Comparison of ENCODE assay signal across 11 cellular contexts in genomic region chr10:110666259-110666658, GRCh38. TPM values are rescaled to one million over a fixed set of nuclear protein-coding genes. Genes with fewer than 3 reads are reported as not detected.
DNase-seq lines count a peak whose midpoint lies in the region; ATAC-seq, FAIRE-seq and TF ChIP-seq lines count a peak whose summit lies in the region.
"Not testable (repeated sequence)": the region's sequence is repeated elsewhere in the genome, so short reads cannot be mapped to it uniquely, and the experiment has no call there.
"Had no signal": no experiment of that assay in that cellular context is flagged by ENCODE, and none has a peak within 500 bp of the region (broad histone marks: within the 10 kb centered on the region; RNA-seq: fewer than 3 reads in every experiment).

No MANE protein-coding gene starts in this region.

- not testable (repeated sequence) for ATAC-seq in K562, heart right ventricle, right cardiac atrium, psoas muscle

- not testable (repeated sequence) for H3K9me3 ChIP-seq in HEK293 (ENCODE audit: control insufficient read depth, insufficient read depth, low read depth, low read length); SJCRH30 (replicated peaks); K562 (replicated peaks; ENCODE audit: control insufficient read depth, insufficient read depth, low read depth, low read length); heart right ventricle; right cardiac atrium (ENCODE audit: control insufficient read depth, low read length); psoas muscle; skeletal muscle tissue (ENCODE audit: control insufficient read depth in 3 of 3, low read length in 3 of 3)

- H3K4me3 ChIP-seq in HEK293 (ENCODE audit: low read depth, low read length); SJCRH30; K562; heart right ventricle; right cardiac atrium (ENCODE audit: low read length); psoas muscle; skeletal muscle tissue (ENCODE audit: low read length in 3 of 3): not testable (repeated sequence)

- CTCF ChIA-PET in HEK293 (lab: Yijun Ruan, JAX) = interaction anchor here (0.6 to 1.5 kb wide), 2 partner anchors 15 to 75 kb away, joined by 3 to 9 read pairs; no protein-coding TSS in a partner anchor
- CTCF ChIA-PET in K562 (lab: Yijun Ruan, JAX; ENCODE audit: low intra/inter-chr PET ratio) = not testable (repeated sequence)

- not testable (repeated sequence) for BruUV-seq in K562 (replicated peaks; lab: Mats Ljungman, UMichigan)

- TF ChIP-seq CTCF in HEK293 (tag by site-specific recombination; IDR thresholded peaks at IDR 0.05); K562 (IDR thresholded peaks at IDR 0.05 in 2 of 3, conservative IDR thresholded peaks at IDR 0.05 in 1 of 3; ENCODE audit: insufficient read depth in 2 of 3, low read depth in 1 of 3, low read length in 3 of 3); heart right ventricle (IDR thresholded peaks at IDR 0.05); psoas muscle (IDR thresholded peaks at IDR 0.05): not testable (repeated sequence)

- DNase-seq in SJCRH30; K562 (ENCODE audit: extremely low read depth in 1 of 4, low spot score in 3 of 4); heart right ventricle; right cardiac atrium; psoas muscle: not testable (repeated sequence)

- TF ChIP-seq EP300 in K562 (IDR thresholded peaks at IDR 0.05; ENCODE audit: low read length) = not testable (repeated sequence)

- not testable (repeated sequence) for TF ChIP-seq RAD21 in K562 (CRISPR knock-in tag; conservative IDR thresholded peaks at IDR 0.05 in 1 of 2, IDR thresholded peaks at IDR 0.05 in 1 of 2)

- H3K9ac ChIP-seq in K562 (ENCODE audit: insufficient read depth in 1 of 2, low read depth in 2 of 2, low read length in 2 of 2) = not testable (repeated sequence)
- H3K9ac ChIP-seq in skeletal muscle tissue (ENCODE audit: low read depth in 1 of 3, low read length in 3 of 3) = peak overlapping the region in 1 of 3 donors; percentile 2

- intact Hi-C loops in K562 (cut with micrococcal nuclease); heart right ventricle (cut with DNase I); right cardiac atrium (cut with DNase I): not testable (repeated sequence)
- intact Hi-C loops in psoas muscle (cut with DNase I) = loop anchor here in 1 of 2 donors (5.0 kb wide), 1 partner anchor 66 kb away; no protein-coding TSS in a partner anchor

- not testable (repeated sequence) for H4K20me1 ChIP-seq in K562 (replicated peaks; ENCODE audit: control insufficient read depth, insufficient read depth, low read length)

- peaks cover 36% of the 10 kb centered on the region for H3K79me2 ChIP-seq in K562 (ENCODE audit: control insufficient read depth, insufficient read depth, low read length)

- peak overlapping the region; percentile 13; the same call in 1 of the 2 replicates for H3K27ac ChIP-seq in HEK293 (ENCODE audit: extremely low read depth, low read depth, low read length)
- H3K27ac ChIP-seq in SJCRH30 = peak overlapping the region; percentile 6; the same call in 1 of the 2 replicates
- not testable (repeated sequence) for H3K27ac ChIP-seq in K562 (ENCODE audit: extremely low read depth, low read depth, low read length)
- H3K27ac ChIP-seq in heart right ventricle = peak overlapping the region in 8 of 10 donors; percentile 26 to 94 (median 92)
- peak overlapping the region; percentile 75 for H3K27ac ChIP-seq in right cardiac atrium (ENCODE audit: low read length)
- H3K27ac ChIP-seq in psoas muscle = peak overlapping the region; percentile 97
- peak overlapping the region; percentile 99 for H3K27ac ChIP-seq in skeletal muscle tissue (ENCODE audit: low read depth, low read length)

- not testable (repeated sequence) for H3K4me2 ChIP-seq in K562 (ENCODE audit: insufficient read depth, low read length)

- not testable (repeated sequence) for H3K36me3 ChIP-seq in HEK293 (ENCODE audit: control insufficient read depth in 2 of 2, insufficient read depth in 1 of 2, low read length in 2 of 2); SJCRH30; K562 (ENCODE audit: control insufficient read depth, insufficient read depth, low read length); heart right ventricle; psoas muscle (ENCODE audit: insufficient read depth in 1 of 2, low read depth in 1 of 2); skeletal muscle tissue (ENCODE audit: control insufficient read depth in 3 of 3, insufficient read depth in 3 of 3, low read length in 3 of 3)

- peaks cover 35% of the 10 kb centered on the region for H3K4me1 ChIP-seq in HEK293 (ENCODE audit: control insufficient read depth, insufficient read depth, low read length)
- H3K4me1 ChIP-seq in SJCRH30 = peaks cover 48% of the 10 kb centered on the region
- peaks cover 12 to 27% of the 10 kb centered on the region in 2 experiments; a peak in 4 of 5 replicates for H3K4me1 ChIP-seq in K562 (replicated peaks in 1 of 2; ENCODE audit: control insufficient read depth in 2 of 2, insufficient read depth in 2 of 2, low read length in 2 of 2)
- H3K4me1 ChIP-seq in heart right ventricle = peaks cover 0 to 86% (median 16%) of the 10 kb centered on the region in 9 donors
- H3K4me1 ChIP-seq in right cardiac atrium (ENCODE audit: control insufficient read depth, insufficient read depth, low read length) = not testable (repeated sequence)
- peaks cover 59% of the 10 kb centered on the region for H3K4me1 ChIP-seq in psoas muscle
- peaks cover 27 to 42% (median 32%) of the 10 kb centered on the region in 3 donors for H3K4me1 ChIP-seq in skeletal muscle tissue (ENCODE audit: control insufficient read depth in 3 of 3, insufficient read depth in 3 of 3, low read length in 3 of 3)

- not testable (repeated sequence) for H2AFZ ChIP-seq in K562 (ENCODE audit: low read depth, low read length)

- 39% methylated on average over 2 of the region's 2 CpGs for WGBS in K562 (ENCODE audit: insufficient coverage, low coverage, missing lambda C conversion rate)
- 24 to 37% methylated on average over 2 of the region's 2 CpGs for WGBS in heart right ventricle, 2 donors
- 50% methylated on average over 2 of the region's 2 CpGs for WGBS in right cardiac atrium
- 48 to 72% (median 53%) methylated on average over 2 of the region's 2 CpGs for WGBS in psoas muscle, 3 donors

- not testable (repeated sequence) for FAIRE-seq in K562 (lab: Jason Lieb, UNC)

- not testable (repeated sequence) for TF ChIP-seq POLR2A in K562 (conservative IDR thresholded peaks at IDR 0.05)

- not testable (repeated sequence) for H3K9me1 ChIP-seq in K562 (ENCODE audit: control insufficient read depth, insufficient read depth, low read length)

- H3K27me3 ChIP-seq in SJCRH30; K562 (ENCODE audit: control insufficient read depth in 2 of 2, insufficient read depth in 2 of 2, low read length in 2 of 2); heart right ventricle; right cardiac atrium (ENCODE audit: control insufficient read depth, insufficient read depth); psoas muscle (ENCODE audit: insufficient read depth in 3 of 3, low read length in 2 of 3); skeletal muscle tissue (ENCODE audit: control insufficient read depth in 3 of 3, insufficient read depth in 3 of 3, low read length in 3 of 3): not testable (repeated sequence)

- POLR2A ChIA-PET in HEK293 (lab: Yijun Ruan, JAX) = not testable (repeated sequence)
- POLR2A ChIA-PET in K562 (lab: Yijun Ruan, JAX) = interaction anchor here (1.3 to 2.2 kb wide), 2 partner anchors 13 to 20 kb away, joined by 3 to 10 read pairs; no protein-coding TSS in a partner anchor

- in situ Hi-C loops in K562 (cut with MboI) = loop anchor here (5.0 kb wide), 1 partner anchor 34 kb away; no protein-coding TSS in a partner anchor

TF ChIP-seq in HEK293, 187 proteins besides CTCF, POLR2A, EP300 and RAD21:
- TF ChIP-seq ZNF121 (tag by site-specific recombination; IDR thresholded peaks at IDR 0.05) = peak; percentile 99

TF ChIP-seq in K562, 482 proteins besides CTCF, POLR2A, EP300 and RAD21:
- peak; percentile 55 for TF ChIP-seq ZNF121 (CRISPR knock-in tag; conservative IDR thresholded peaks at IDR 0.05)

RNA-seq across cellular contexts. Expression of gene RBM20, which starts 22.1 kb away (rescaled TPM):
- 11.1 and 12.4 TPM in 2 replicates for total RNA-seq in SJCRH30 (2014; rRNA removed; shearing (Covaris generic))
- 20.1 and 23.9 TPM in 2 replicates for total RNA-seq in K562 (2011; cell fraction: chromatin; rRNA removed; ENCODE audit: low replicate concordance)
- total RNA-seq in K562 (2011; cell fraction: nucleolus; rRNA removed) = 9.9 and 13.2 TPM in 2 replicates
- 17.7 and 34.0 TPM in 2 replicates for total RNA-seq in K562 (2011; cell fraction: nucleoplasm; rRNA removed)
- 2.7 and 3.0 TPM in 2 replicates for total RNA-seq in K562 (2014; rRNA removed)
- 3.2 TPM in 2 replicates for total RNA-seq in K562 (2014; rRNA removed; fragmentation: Illumina TruSeq; extraction: Trizol)
- 3.2 and 3.4 TPM in 2 replicates for total RNA-seq in K562 (2015; rRNA removed; fragmentation: Illumina TruSeq; extraction: Trizol)
- total RNA-seq in K562 (2021) = 4.6 and 5.7 TPM in 2 replicates
- 2.6 and 3.1 TPM in 2 replicates for polyA plus RNA-seq in K562 (2011; rRNA removed)
- polyA plus RNA-seq in K562 (2011; cell fraction: cytosol; rRNA removed) = 1.3 and 1.9 TPM in 2 replicates
- polyA plus RNA-seq in K562 (2011; cell fraction: nucleus; rRNA removed) = 9.8 and 13.1 TPM in 2 replicates
- polyA plus RNA-seq in K562 (2012) = 2.8 and 4.2 TPM in 2 replicates
- polyA plus RNA-seq in K562 (2014; fragmentation: Illumina TruSeq; extraction: Trizol) = 4.6 and 4.8 TPM in 2 replicates
- under 1 TPM; 0.63 to 0.68 TPM for polyA plus RNA-seq in K562 (2014; fragmentation: Nextera tagmentation; extraction: Ambion mirVana)
- polyA plus RNA-seq in K562 (2014; rRNA removed) = 3.7 and 4.7 TPM in 2 replicates
- polyA minus RNA-seq in K562 (2011; rRNA and poly(A)+ RNA removed) = 3.5 and 4.8 TPM in 2 replicates
- polyA minus RNA-seq in K562 (2011; cell fraction: cytosol; rRNA and poly(A)+ RNA removed) = 2.2 and 3.1 TPM in 2 replicates
- 6.5 and 9.7 TPM in 2 replicates for polyA minus RNA-seq in K562 (2011; cell fraction: nucleus; rRNA and poly(A)+ RNA removed)
- total RNA-seq in heart right ventricle = 100 to 1,000 TPM in 8 of 10 donors, 10 to 100 TPM in 2; 69.4 to 186 (median 145) TPM
- 10 to 100 TPM; 10.1 to 61.9 TPM for polyA plus RNA-seq in heart right ventricle
- 10 to 100 TPM; 51.5 to 92.0 (median 74.2) TPM for total RNA-seq in right cardiac atrium
- 34.3 TPM for polyA plus RNA-seq in right cardiac atrium
- 10 to 100 TPM; 14.2 to 48.8 (median 25.1) TPM for total RNA-seq in psoas muscle
- 10 to 100 TPM in 1 of 3 donors, 1 to 10 TPM in 2; 1.6 to 11.7 (median 6.7) TPM for polyA plus RNA-seq in psoas muscle
- 6.3 TPM for total RNA-seq in skeletal muscle tissue
- total RNA-seq: Calu3; CD4-positive, alpha-beta memory T cell; HFFc6 had no signal
- polyA plus RNA-seq: BJ had no signal
